25 cellular contexts compared by ENCODE assay signal in genomic region chr14:48970995-48971394, GRCh38.
DNase-seq lines count a peak whose midpoint lies in the region; ATAC-seq and TF ChIP-seq lines count a peak whose summit lies in the region.
"Had no signal": no experiment of that assay in that cellular context is flagged by ENCODE, and none has a peak within 500 bp of the region (broad histone marks: within the 10 kb centered on the region; RNA-seq: fewer than 3 reads in every experiment).

No MANE protein-coding gene starts in this region.

- H3K9me3 ChIP-seq in gastrocnemius medialis, result no peaks in the 10 kb centered on the region
- H3K9me3 ChIP-seq: left ventricle myocardium inferior, neutrophil, right lobe of liver, thyroid gland, vagina had no signal

- H3K27me3 ChIP-seq in gastrocnemius medialis, result no peaks in the 10 kb centered on the region
- H3K27me3 ChIP-seq: neutrophil, right lobe of liver, thyroid gland, vagina had no signal

- TF ChIP-seq POLR2A in gastrocnemius medialis (IDR thresholded peaks at IDR 0.05), result no peak

- in situ Hi-C loops in gastrocnemius medialis (cut with MboI; ENCODE audit: low sequenced_read_pairs in 4 of 4), result no loop called here

- peak; percentile 44 for DNase-seq in HS-5 (ENCODE audit: low read depth)
- peak; percentile 25 for DNase-seq in RPMI7951 (ENCODE audit: low read depth)
- peak; percentile 1 for DNase-seq in iris pigment epithelial cell (ENCODE audit: low read depth)
- DNase-seq in gastrocnemius medialis, result no peak
- DNase-seq in effector CD8-positive, alpha-beta T cell (lab: John Stamatoyannopoulos, UW), result no peak
- DNase-seq: activated CD4-positive, alpha-beta T cell treated with anti-CD3 and anti-CD28 coated beads for 4 hours; immature natural killer cell; left ventricle myocardium inferior; naive B cell; NCI-H1417; NCI-H2029 treated with DMSO at 0.1 percent for 48 hours; NCI-H2227 treated with DMSO at 0.1 percent for 48 hours; NCI-H526 treated with DMSO at 0.1 percent for 48 hours; right lobe of liver; SHP77; stimulated activated CD4-positive, alpha-beta T cell treated with anti-CD3 and anti-CD28 coated beads, Interleukin-4, amount 100 ng/mL, for 1 hour; SW 1271; thyroid gland had no signal

- H3K4me1 ChIP-seq in gastrocnemius medialis, result no peaks in the 10 kb centered on the region
- H3K4me1 ChIP-seq: left ventricle myocardium inferior, right lobe of liver, thyroid gland, vagina had no signal

- intact Hi-C loops in gastrocnemius medialis (cut with DNase I; ENCODE audit: low total_unique reads), result no loop called here

- ATAC-seq in GM21360 (IDR thresholded peaks at IDR 0.05; ENCODE audit: unreplicated experiment) (no peak), HG03175 (IDR thresholded peaks at IDR 0.05; ENCODE audit: unreplicated experiment) (no peak), gastrocnemius medialis (no peak)

- no peaks in the 10 kb centered on the region for H3K36me3 ChIP-seq in gastrocnemius medialis
- H3K36me3 ChIP-seq: left ventricle myocardium inferior, neutrophil, right lobe of liver, thyroid gland, vagina had no signal

- no peak overlapping the region for H3K4me3 ChIP-seq in gastrocnemius medialis
- H3K4me3 ChIP-seq: left ventricle myocardium inferior, right lobe of liver, thyroid gland, vagina had no signal

- no peak for TF ChIP-seq CTCF in gastrocnemius medialis (IDR thresholded peaks at IDR 0.05 in 4 of 5, conservative IDR thresholded peaks at IDR 0.05 in 1 of 5)

- no peak overlapping the region for H3K27ac ChIP-seq in gastrocnemius medialis
- H3K27ac ChIP-seq: C4-2B, KMS-11, left ventricle myocardium inferior, neutrophil, right lobe of liver, thyroid gland, vagina, VCaP had no signal

Comparison
In these comparisons a context has a peak if more than half of its experiments do, and no peak if none do; other contexts are left out.
1. DNase-seq: peak in HS-5 (single experiment), RPMI7951 (single experiment) and iris pigment epithelial cell (single experiment); none in gastrocnemius medialis (0 of 2) and effector CD8-positive, alpha-beta T cell (single experiment).